ENCODE assay signal across 25 cellular contexts in the genomic region with DNA sequence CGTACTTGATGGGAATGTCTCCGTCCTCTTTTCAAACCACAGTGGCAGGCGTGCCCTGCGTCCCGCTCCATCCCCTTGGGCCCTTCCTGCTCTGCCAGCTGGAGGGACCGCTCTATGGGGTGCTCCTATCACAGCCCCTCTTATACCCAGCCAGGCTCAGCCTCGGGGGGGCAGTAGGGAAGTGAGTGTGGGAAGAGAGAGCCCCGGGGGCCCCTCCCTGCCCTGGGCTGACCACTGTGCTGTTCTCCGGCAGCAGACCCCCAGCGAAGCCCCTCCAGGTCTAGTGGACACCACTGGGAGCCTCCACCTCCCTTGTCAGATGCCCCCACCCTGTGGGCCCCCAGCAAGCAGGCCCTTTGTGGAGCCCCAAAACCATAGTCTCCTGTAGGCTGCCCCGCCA.
DNase-seq lines count a peak whose midpoint lies in the region; ATAC-seq and TF ChIP-seq lines count a peak whose summit lies in the region.
"Had no signal": no experiment of that assay in that cellular context is flagged by ENCODE, and none has a peak within 500 bp of the region (broad histone marks: within the 10 kb centered on the region; RNA-seq: fewer than 3 reads in every experiment).

No MANE protein-coding gene starts in this region.

- no peaks in the 10 kb centered on the region for H3K27me3 Mint-ChIP-seq in activated naive CD4-positive, alpha-beta T cell treated with anti-CD3 and anti-CD28 coated beads, Interleukin-2, amount 10 ng/mL, durations not matched to agents 7 days and 5 days
- H3K27me3 Mint-ChIP-seq: CD4-positive, CD25-positive, alpha-beta regulatory T cell had no signal

- peaks cover 0 to 6% of the 10 kb centered on the region in 2 donors for H3K4me1 ChIP-seq in neuronal stem cell (ENCODE audit: control insufficient read depth in 2 of 2, insufficient read depth in 1 of 2, low read depth in 1 of 2, low read length in 2 of 2)
- H3K4me1 ChIP-seq in tibial artery, result no peaks in the 10 kb centered on the region
- H3K4me1 ChIP-seq: BLaER1, SJSA1 had no signal

- H3K4me3 Mint-ChIP-seq in activated naive CD4-positive, alpha-beta T cell treated with anti-CD3 and anti-CD28 coated beads, Interleukin-2, amount 10 ng/mL, durations not matched to agents 7 days and 5 days, result no peak overlapping the region

- no peaks in the 10 kb centered on the region for H3K36me3 Mint-ChIP-seq in activated naive CD4-positive, alpha-beta T cell treated with anti-CD3 and anti-CD28 coated beads, Interleukin-2, amount 10 ng/mL, durations not matched to agents 7 days and 5 days
- H3K36me3 Mint-ChIP-seq: CD4-positive, CD25-positive, alpha-beta regulatory T cell had no signal

- H3K4ac ChIP-seq in neuronal stem cell (ENCODE audit: low read length), result no peak overlapping the region

- H2AK5ac ChIP-seq in neuronal stem cell (ENCODE audit: low read depth, low read length), result no peak overlapping the region

- H3K4me1 Mint-ChIP-seq in activated naive CD4-positive, alpha-beta T cell treated with anti-CD3 and anti-CD28 coated beads, Interleukin-2, amount 10 ng/mL, durations not matched to agents 7 days and 5 days, result no peaks in the 10 kb centered on the region
- H3K4me1 Mint-ChIP-seq: CD4-positive, CD25-positive, alpha-beta regulatory T cell had no signal

- no peak for TF ChIP-seq CTCF in coronary artery (IDR thresholded peaks at IDR 0.05)
- TF ChIP-seq CTCF in tibial artery (IDR thresholded peaks at IDR 0.05), result no peak

- no CpG with 5 or more reads among the region's 11 CpGs for WGBS in neuronal stem cell (ENCODE audit: extremely low coverage in 2 of 2, insufficient read length in 2 of 2, insufficient replicate concordance in 1 of 2), 2 donors

- no peak overlapping the region for H2BK120ac ChIP-seq in neuronal stem cell (ENCODE audit: low read depth, low read length)

- CTCF ChIA-PET in activated naive CD4-positive, alpha-beta T cell treated with anti-CD3 and anti-CD28 coated beads, Interleukin-2, amount 10 ng/mL, durations not matched to agents 7 days and 5 days (lab: Charles Lee), result no interaction called here

- H2BK12ac ChIP-seq in neuronal stem cell (ENCODE audit: low read length), result no peak overlapping the region

- peak overlapping the region; percentile 15 for H2BK15ac ChIP-seq in neuronal stem cell (ENCODE audit: low read length)

- H2AFZ ChIP-seq in neuronal stem cell (ENCODE audit: low read length), result no peak overlapping the region
- H2AFZ ChIP-seq: GM23248 had no signal

- H3K9me3 Mint-ChIP-seq in activated naive CD4-positive, alpha-beta T cell treated with anti-CD3 and anti-CD28 coated beads, Interleukin-2, amount 10 ng/mL, durations not matched to agents 7 days and 5 days, result no peaks in the 10 kb centered on the region

- no peak overlapping the region for H3K14ac ChIP-seq in neuronal stem cell (ENCODE audit: low read length)

- no peaks in the 10 kb centered on the region for H3K79me1 ChIP-seq in neuronal stem cell (ENCODE audit: low read depth, low read length)

- H4K8ac ChIP-seq in neuronal stem cell (ENCODE audit: low read depth, low read length), result no peak overlapping the region

- H3K23ac ChIP-seq in neuronal stem cell (ENCODE audit: low read depth, low read length, poor library complexity), result no peak overlapping the region

- H3K27ac Mint-ChIP-seq in activated naive CD4-positive, alpha-beta T cell treated with anti-CD3 and anti-CD28 coated beads, Interleukin-2, amount 10 ng/mL, durations not matched to agents 7 days and 5 days, result no peak overlapping the region
- H3K27ac Mint-ChIP-seq: CD4-positive, CD25-positive, alpha-beta regulatory T cell had no signal

- no peak overlapping the region for H4K91ac ChIP-seq in neuronal stem cell (ENCODE audit: low read depth, low read length, poor library complexity)

- H3K4me2 ChIP-seq in neuronal stem cell (ENCODE audit: insufficient read depth, low read length, poor library complexity, severe bottlenecking), result no peak overlapping the region
- H3K4me2 ChIP-seq: BLaER1 had no signal

- H3K18ac ChIP-seq in neuronal stem cell (ENCODE audit: low read length), result no peak overlapping the region

- no peak for ATAC-seq in GM21367 (IDR thresholded peaks at IDR 0.05; ENCODE audit: unreplicated experiment)
- ATAC-seq: PC-3 had no signal

- H3K9me3 ChIP-seq in neuronal stem cell (replicated peaks in 1 of 2; ENCODE audit: control insufficient read depth in 2 of 2, insufficient read depth in 1 of 2, low read depth in 1 of 2, low read length in 2 of 2) (peaks cover 0 to 1% of the 10 kb centered on the region in 2 donors), tibial artery (peaks cover 0 to 2% (median 0%) of the 10 kb centered on the region in 3 donors)
- H3K9me3 ChIP-seq: BLaER1 had no signal

- H3K4me3 ChIP-seq in coronary artery (no peak overlapping the region), neuronal stem cell (ENCODE audit: low read length in 2 of 2) (no peak overlapping the region), tibial artery (no peak overlapping the region)
- H3K4me3 ChIP-seq: BLaER1, GM23248, SJSA1 had no signal

- H3K27ac ChIP-seq in coronary artery (no peak overlapping the region), neuronal stem cell (replicated peaks; ENCODE audit: low read length) (no peak overlapping the region), tibial artery (no peak overlapping the region)
- H3K27ac ChIP-seq: BLaER1, GM23248, SJSA1 had no signal

- peak overlapping the region; percentile 57 for H2BK5ac ChIP-seq in neuronal stem cell (ENCODE audit: low read length)

- peaks cover 0 to 2% (median 0%) of the 10 kb centered on the region in 3 experiments for H3K27me3 ChIP-seq in neuronal stem cell (ENCODE audit: control insufficient read depth in 3 of 3, insufficient read depth in 3 of 3, low read depth in 1 of 3, low read length in 3 of 3)
- H3K27me3 ChIP-seq in tibial artery, result peaks cover 0 to 16% of the 10 kb centered on the region in 2 donors
- H3K27me3 ChIP-seq: BLaER1, SJSA1 had no signal

- H3K9ac ChIP-seq in neuronal stem cell (ENCODE audit: low read depth, low read length, poor library complexity), result no peak overlapping the region
- H3K9ac ChIP-seq: BLaER1, GM23248 had no signal

- intact Hi-C loops in tibial artery (cut with DNase I; ENCODE audit: low total_unique reads), result no loop called here

- H3K36me3 ChIP-seq in neuronal stem cell (replicated peaks in 1 of 2; ENCODE audit: control insufficient read depth in 2 of 2, insufficient read depth in 2 of 2, low read length in 2 of 2), result no peaks in the 10 kb centered on the region
- H3K36me3 ChIP-seq in tibial artery, result no peaks in the 10 kb centered on the region
- H3K36me3 ChIP-seq: BLaER1, SJSA1 had no signal

- DNase-seq in activated naive CD4-positive, alpha-beta T cell treated with anti-CD3 and anti-CD28 coated beads, Interleukin-2, amount 10 ng/mL, durations not matched to agents 7 days and 5 days, result peak; percentile 3
- no peak for DNase-seq in activated naive CD4-positive, alpha-beta T cell treated with Interleukin-2 at 50 U/mL for 16 hours
- peak; percentile 54 for DNase-seq in coronary artery (ENCODE audit: low spot score)
- no peak for DNase-seq in neuronal stem cell (ENCODE audit: low spot score)
- DNase-seq in tibial artery, result peak; percentile 11 to 39
- DNase-seq in GOT3 (lab: John Stamatoyannopoulos, UW), result no peak
- no peak for DNase-seq in NCI-H524 (lab: John Stamatoyannopoulos, UW)
- DNase-seq: CD4-positive, CD25-positive, alpha-beta regulatory T cell; DMS153; DND-41; GM23248; HCEC 1CT; IMR-90; KG1; MM.1S; NCI-H2029; NCI-H446; NCI-H526; NCI-H82; NK-92 treated with Interleukin-12 subunit alpha and Interleukin-12 subunit beta, amount 100 ng/mL, for 24 hours; PC-3; Right ventricle myocardium superior had no signal

Comparison
In these comparisons a context has a peak if more than half of its experiments do, and no peak if none do; other contexts are left out.
1. DNase-seq: peak in activated naive CD4-positive, alpha-beta T cell treated with anti-CD3 and anti-CD28 coated beads, Interleukin-2, amount 10 ng/mL, durations not matched to agents 7 days and 5 days (single experiment), coronary artery (single experiment) and tibial artery (2 of 2); none in activated naive CD4-positive, alpha-beta T cell treated with Interleukin-2 at 50 U/mL for 16 hours (single experiment), neuronal stem cell (single experiment), GOT3 (single experiment) and NCI-H524 (0 of 2).